Comparison of ENCODE assay signal across 11 cellular contexts in genomic region chr7:151633516-151633812, GRCh38.
DNase-seq lines count a peak whose midpoint lies in the region; ATAC-seq and TF ChIP-seq lines count a peak whose summit lies in the region.
"Had no signal": no experiment of that assay in that cellular context is flagged by ENCODE, and none has a peak within 500 bp of the region (broad histone marks: within the 10 kb centered on the region; RNA-seq: fewer than 3 reads in every experiment).

No MANE protein-coding gene starts in this region.

- WGBS in mammary epithelial cell (ENCODE audit: low coverage, missing lambda C conversion rate): 94% methylated on average over 1 of the region's 1 CpG
- 98 to 100% methylated on average over 1 of the region's 1 CpG for WGBS in tibial nerve, 2 donors

- H3K4me3 ChIP-seq in mammary epithelial cell (replicated peaks in 1 of 3; ENCODE audit: insufficient read depth in 1 of 3, low read depth in 2 of 3, low read length in 3 of 3) (no peak overlapping the region), tibial nerve (no peak overlapping the region), H7 (ENCODE audit: insufficient read depth, low read depth, low read length) (no peak overlapping the region)

- H3K36me3 Mint-ChIP-seq in MCF 10A (ENCODE audit: insufficient read depth, unreplicated experiment) (peaks cover 31% of the 10 kb centered on the region), mesothelial cell of epicardium (peaks cover 4% of the 10 kb centered on the region)
- H3K36me3 Mint-ChIP-seq in activated naive CD8-positive, alpha-beta T cell treated with anti-CD3 and anti-CD28 coated beads for 36 hours: peaks cover 5% of the 10 kb centered on the region

- H3K4me1 ChIP-seq in mammary epithelial cell (ENCODE audit: insufficient read depth, low read length): peaks cover 26% of the 10 kb centered on the region
- peaks cover 0 to 13% (median 9%) of the 10 kb centered on the region in 4 donors for H3K4me1 ChIP-seq in tibial nerve

- H3K9me3 ChIP-seq in mammary epithelial cell (replicated peaks; ENCODE audit: insufficient read depth, low read length) (no peaks in the 10 kb centered on the region), tibial nerve (peaks cover 0 to 14% (median 0%) of the 10 kb centered on the region in 4 donors)

- POLR2A ChIA-PET in MCF 10A (lab: Yijun Ruan, JAX): interaction anchor here (0.8 to 9.2 kb wide), 14 partner anchors 11 to 174 kb away, joined by 3 to 83 read pairs (median 12); no protein-coding TSS in a partner anchor

- CTCF ChIA-PET in MCF 10A (lab: Yijun Ruan, JAX) (interaction anchor here (0.6 to 5.3 kb wide), 15 partner anchors 9 to 126 kb away, joined by 3 to 26 read pairs (median 5); no protein-coding TSS in a partner anchor), mammary epithelial cell (lab: Charles Lee; ENCODE audit: low non-redundant PET) (no interaction called here)

- H3K27ac Mint-ChIP-seq in MCF 10A (ENCODE audit: low read depth, unreplicated experiment) (peak overlapping the region; percentile 73), mesothelial cell of epicardium (peak overlapping the region; percentile 89)
- peak overlapping the region; percentile 97 for H3K27ac Mint-ChIP-seq in activated naive CD8-positive, alpha-beta T cell treated with anti-CD3 and anti-CD28 coated beads for 36 hours

- H3K4me2 ChIP-seq in mammary epithelial cell (ENCODE audit: insufficient read depth, low read depth, low read length): no peak overlapping the region

- in situ Hi-C loops in mammary epithelial cell (cut with MboI; ENCODE audit: low sequenced_read_pairs in 2 of 2): no loop called here

- H3K79me2 ChIP-seq in mammary epithelial cell (ENCODE audit: insufficient read depth, low read length): peaks cover 29% of the 10 kb centered on the region

- no peaks in the 10 kb centered on the region for H3K36me3 ChIP-seq in mammary epithelial cell (ENCODE audit: insufficient read depth, low read length)
- no peaks in the 10 kb centered on the region for H3K36me3 ChIP-seq in tibial nerve
- H3K36me3 ChIP-seq in H7 (replicated peaks; ENCODE audit: control insufficient read depth, insufficient read depth, low read length): no peaks in the 10 kb centered on the region

- H3K9me3 Mint-ChIP-seq in MCF 10A (ENCODE audit: unreplicated experiment) (no peaks in the 10 kb centered on the region), mesothelial cell of epicardium (peaks cover 5% of the 10 kb centered on the region)
- peaks cover 4% of the 10 kb centered on the region for H3K9me3 Mint-ChIP-seq in activated naive CD8-positive, alpha-beta T cell treated with anti-CD3 and anti-CD28 coated beads for 36 hours

- H3K27ac ChIP-seq in mammary epithelial cell (ENCODE audit: insufficient read depth, low read depth, low read length): no peak overlapping the region
- H3K27ac ChIP-seq in tibial nerve: peak overlapping the region in 3 of 4 donors; percentile 84 to 92 (median 92)
- H3K27ac ChIP-seq: foreskin keratinocyte had no signal

- H3K27me3 Mint-ChIP-seq in MCF 10A (ENCODE audit: insufficient read depth, unreplicated experiment): no peaks in the 10 kb centered on the region
- no peaks in the 10 kb centered on the region for H3K27me3 Mint-ChIP-seq in activated naive CD8-positive, alpha-beta T cell treated with anti-CD3 and anti-CD28 coated beads for 36 hours
- peaks cover 2% of the 10 kb centered on the region for H3K27me3 Mint-ChIP-seq in mesothelial cell of epicardium (ENCODE audit: low read depth)

- DNase-seq in MCF 10A (ENCODE audit: unreplicated experiment) (no peak), mammary epithelial cell (no peak), mesothelial cell of epicardium (ENCODE audit: low spot score in 2 of 2, unreplicated experiment in 2 of 2) (no peak), tibial nerve (ENCODE audit: low spot score in 2 of 2) (no peak), H4 (ENCODE audit: low spot score) (no peak), H7 (no peak)
- DNase-seq in activated naive CD8-positive, alpha-beta T cell treated with anti-CD3 and anti-CD28 coated beads for 36 hours: no peak
- DNase-seq: HCEC 1CT, NCI-H226 had no signal

- BruUV-seq in MCF 10A (replicated peaks; lab: Mats Ljungman, UMichigan) (no TSS peak), mammary epithelial cell (replicated peaks; lab: Mats Ljungman, UMichigan) (no TSS peak)

- H2AFZ ChIP-seq in mammary epithelial cell (ENCODE audit: low read depth, low read length): no peak overlapping the region

- H3K4me1 Mint-ChIP-seq in MCF 10A (ENCODE audit: insufficient read depth, unreplicated experiment) (peaks cover 50% of the 10 kb centered on the region), mesothelial cell of epicardium (peaks cover 37% of the 10 kb centered on the region)
- H3K4me1 Mint-ChIP-seq in activated naive CD8-positive, alpha-beta T cell treated with anti-CD3 and anti-CD28 coated beads for 36 hours: peaks cover 24% of the 10 kb centered on the region

- TF ChIP-seq POLR2A in tibial nerve (IDR thresholded peaks at IDR 0.05): no peak

- no peak for ATAC-seq in HG03039 (IDR thresholded peaks at IDR 0.05; ENCODE audit: unreplicated experiment)

- H3K4me3 Mint-ChIP-seq in MCF 10A (ENCODE audit: unreplicated experiment) (no peak overlapping the region), mesothelial cell of epicardium (peak overlapping the region; percentile 0)
- H3K4me3 Mint-ChIP-seq in activated naive CD8-positive, alpha-beta T cell treated with anti-CD3 and anti-CD28 coated beads for 36 hours: peak overlapping the region; percentile 90

- H4K20me1 ChIP-seq in mammary epithelial cell (ENCODE audit: insufficient read depth, low read length): no peaks in the 10 kb centered on the region

- dilution Hi-C loops in mammary epithelial cell (cut with HindIII; ENCODE audit: low sequenced_read_pairs): no loop called here

- no peak overlapping the region for H3K9ac ChIP-seq in mammary epithelial cell (ENCODE audit: insufficient read depth, low read length)

- TF ChIP-seq CTCF in MCF 10A (IDR thresholded peaks at IDR 0.05; ENCODE audit: unreplicated experiment) (no peak), mammary epithelial cell (conservative IDR thresholded peaks at IDR 0.05 in 1 of 2, IDR thresholded peaks at IDR 0.05 in 1 of 2; ENCODE audit: extremely low read depth in 1 of 2, insufficient read depth in 1 of 2, low read depth in 1 of 2, low read length in 2 of 2) (no peak), mesothelial cell of epicardium (IDR thresholded peaks at IDR 0.05; ENCODE audit: unreplicated experiment) (no peak), tibial nerve (IDR thresholded peaks at IDR 0.05) (no peak)

- intact Hi-C loops in MCF 10A (cut with micrococcal nuclease): no loop called here
- intact Hi-C loops in mammary epithelial cell (cut with micrococcal nuclease): loop anchor here (5.0 kb wide), 2 partner anchors 104 to 116 kb away; partner anchors contain the start of gene RHEB

- no peak for TF ChIP-seq EP300 in tibial nerve (IDR thresholded peaks at IDR 0.05)

- H3K27me3 ChIP-seq in mammary epithelial cell (ENCODE audit: insufficient read depth, low read length): no peaks in the 10 kb centered on the region
- H3K27me3 ChIP-seq in tibial nerve: no peaks in the 10 kb centered on the region
- H3K27me3 ChIP-seq in H7 (ENCODE audit: control insufficient read depth, insufficient read depth, low read length): peaks cover 8% of the 10 kb centered on the region
- H3K27me3 ChIP-seq: foreskin keratinocyte had no signal
